In genomic region chr10:106189254-106189653, GRCh38 we compare ENCODE assay signal across 8 cellular contexts.
DNase-seq lines count a peak whose midpoint lies in the region; ATAC-seq and TF ChIP-seq lines count a peak whose summit lies in the region.

No MANE protein-coding gene starts in this region.

- ATAC-seq in HG02884 (IDR thresholded peaks at IDR 0.05; ENCODE audit: unreplicated experiment) (peak; percentile 59), RWPE2 (ENCODE audit: low read depth) (peak; percentile 57), HG02571 (IDR thresholded peaks at IDR 0.05; ENCODE audit: unreplicated experiment) (no peak)

- no peaks in the 10 kb centered on the region for H3K4me1 ChIP-seq in RWPE2 (ENCODE audit: insufficient read depth, poor library complexity, severe bottlenecking)

- H3K27ac ChIP-seq in RWPE2 (ENCODE audit: poor library complexity, severe bottlenecking): no peak overlapping the region

- peak; percentile 23 for DNase-seq in activated CD4-positive, alpha-beta T cell treated with anti-CD3 and anti-CD28 coated beads for 48 hours
- no peak for DNase-seq in activated CD4-positive, alpha-beta T cell treated with anti-CD3 and anti-CD28 coated beads for 4 hours
- DNase-seq in RWPE2 (ENCODE audit: low spot score): no peak
- peak; percentile 71 for DNase-seq in iPS-NIHi7 (ENCODE audit: extremely low spot score)
- no peak for DNase-seq in activated T-cell treated with anti-CD3 and anti-CD28 coated beads, Interleukin-2, amount 50 U/mL, for 1 hour
- DNase-seq in NCI-H187 treated with DMSO at 0.1 percent for 48 hours (lab: John Stamatoyannopoulos, UW): no peak

- no peaks in the 10 kb centered on the region for H3K27me3 ChIP-seq in RWPE2 (ENCODE audit: insufficient read depth, poor library complexity, severe bottlenecking)

- no peak overlapping the region for H3K4me3 ChIP-seq in RWPE2 (ENCODE audit: severe bottlenecking)

- no peaks in the 10 kb centered on the region for H3K9me3 ChIP-seq in RWPE2 (ENCODE audit: severe bottlenecking)

- no peaks in the 10 kb centered on the region for H3K36me3 ChIP-seq in RWPE2 (ENCODE audit: low read depth)

- TF ChIP-seq CTCF in RWPE2 (IDR thresholded peaks at IDR 0.05; ENCODE audit: poor library complexity, severe bottlenecking): peak; percentile 67

Comparison
In these comparisons a context has a peak if more than half of its experiments do, and no peak if none do; other contexts are left out.
1. DNase-seq: peak in activated CD4-positive, alpha-beta T cell treated with anti-CD3 and anti-CD28 coated beads for 48 hours (single experiment) and iPS-NIHi7 (single experiment); none in activated CD4-positive, alpha-beta T cell treated with anti-CD3 and anti-CD28 coated beads for 4 hours (0 of 2), RWPE2 (single experiment), activated T-cell treated with anti-CD3 and anti-CD28 coated beads, Interleukin-2, amount 50 U/mL, for 1 hour (single experiment) and NCI-H187 treated with DMSO at 0.1 percent for 48 hours (single experiment).